8 cellular contexts compared by ENCODE assay signal in the genomic region with DNA sequence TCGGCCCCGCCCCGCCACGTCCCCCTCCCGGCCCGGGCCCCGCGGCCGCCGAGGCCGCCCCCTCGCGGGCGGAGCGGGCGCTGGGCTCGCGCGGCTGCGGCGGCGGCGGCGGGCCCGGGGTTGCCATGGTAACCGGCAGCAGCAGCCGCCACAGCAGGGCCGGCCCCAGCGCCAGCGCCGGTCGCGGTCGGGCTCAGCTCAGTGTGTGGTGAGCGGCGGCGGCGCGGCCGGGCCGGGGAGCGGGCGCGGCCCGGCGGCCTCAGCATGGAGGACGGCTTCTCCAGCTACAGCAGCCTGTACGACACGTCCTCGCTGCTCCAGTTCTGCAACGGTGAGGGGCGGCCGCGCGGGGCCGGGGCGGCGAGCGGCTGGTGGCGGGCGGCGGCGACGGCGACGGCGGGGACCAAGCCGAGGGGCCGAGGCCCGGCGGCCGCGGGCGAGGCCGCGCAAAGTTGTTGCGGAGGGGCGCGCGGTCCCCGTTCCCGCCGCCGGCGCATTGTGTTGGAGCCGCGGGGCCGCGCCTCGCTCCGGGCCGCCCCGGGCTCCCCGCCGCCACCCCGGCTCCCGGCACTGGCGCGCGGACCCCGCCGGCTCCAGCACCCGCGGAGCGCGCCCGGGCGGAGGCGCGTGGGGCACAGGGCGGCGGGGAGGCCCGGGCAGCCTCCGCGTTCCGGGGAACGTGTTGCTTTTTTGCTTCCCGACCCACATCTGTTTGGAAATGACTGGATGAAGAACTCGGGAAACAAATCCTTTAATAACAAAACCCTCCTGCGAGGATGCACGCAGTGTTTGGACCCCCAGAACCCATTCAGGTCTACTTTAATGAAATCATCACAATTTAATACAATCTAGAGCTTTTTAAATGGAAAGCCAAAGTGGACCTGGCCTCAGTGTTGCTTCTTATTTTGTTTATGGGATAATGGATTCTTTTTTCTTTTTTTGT. TPM values are rescaled to one million over a fixed set of nuclear protein-coding genes. Genes with fewer than 3 reads are reported as not detected.
A peak's percentile ranks its signal among the peaks of the same experiment; 100 is the strongest.
DNase-seq lines count a peak whose midpoint lies in the region; ATAC-seq and TF ChIP-seq lines count a peak whose summit lies in the region.

EML1 (plus strand) TSS at position 201 of the 943 bp plus-strand sequence; CDS start at position 265, 64 bp downstream.

- CTCF ChIA-PET in CD4-positive, alpha-beta T cell (lab: Charles Lee): no interaction called here
- CTCF ChIA-PET in PC-9 (lab: Charles Lee): no interaction called here

- H3K27ac ChIP-seq in CD4-positive, alpha-beta T cell (ENCODE audit: low read depth, low read length): no peak within 1 kb of the TSS
- H3K27ac ChIP-seq in PC-9: no peak within 1 kb of the TSS

- H3K4me1 ChIP-seq in PC-9 (replicated peaks; ENCODE audit: insufficient read depth): peaks cover 8% of the 10 kb centered on the region; the same call in 1 of the 2 replicates

- DNase-seq in CD4-positive, alpha-beta T cell: peak; percentile 56 to 80 (median 68)
- DNase-seq in PC-9 (peak in 1 of 2 experiments; percentile 51), fibroblast of peridontal ligament (ENCODE audit: extremely low read depth) (peak; percentile 68), natural killer cell (peak; percentile 51)
- DNase-seq in activated effector memory CD4-positive, alpha-beta T cell treated with Interleukin-2 at 50 U/mL for 16 hours: peak; percentile 55
- peak; percentile 52 for DNase-seq in stimulated activated naive B cell treated with anti-CD40 and anti-IgM and Interleukin-4, amounts not matched to agents 10 μg/mL and 1 μg/mL and 100 μg/mL, for 72 hours

- H3K9me2 ChIP-seq in PC-9 (ENCODE audit: insufficient read depth): no peaks in the 10 kb centered on the region

- H3K4me1 Mint-ChIP-seq in CD4-positive, alpha-beta T cell (ENCODE audit: low read depth): peaks cover 29% of the 10 kb centered on the region
- H3K4me1 Mint-ChIP-seq in natural killer cell: peaks cover 0 to 5% of the 10 kb centered on the region in 2 donors
- no peaks in the 10 kb centered on the region for H3K4me1 Mint-ChIP-seq in stimulated activated naive B cell treated with anti-CD40 and anti-IgM and Interleukin-4, amounts not matched to agents 10 μg/mL and 1 μg/mL and 100 μg/mL, for 72 hours

- H3K9me3 ChIP-seq in CD4-positive, alpha-beta T cell (ENCODE audit: control insufficient read depth, low read length): no peaks in the 10 kb centered on the region
- no peaks in the 10 kb centered on the region for H3K9me3 ChIP-seq in PC-9 (ENCODE audit: insufficient read depth, low read depth)

- ATAC-seq in CD4-positive, alpha-beta T cell (ENCODE audit: poor library complexity): peak; percentile 81
- ATAC-seq in GM19438 (IDR thresholded peaks at IDR 0.05; ENCODE audit: low read depth, unreplicated experiment) (peak; percentile 92), HG03521 (IDR thresholded peaks at IDR 0.05; ENCODE audit: unreplicated experiment) (peak; percentile 93), natural killer cell (peak; percentile 70 to 86 (median 79))
- peak; percentile 91 to 96 for ATAC-seq in stimulated activated naive B cell treated with anti-CD40 and anti-IgM and Interleukin-4, amounts not matched to agents 10 μg/mL and 1 μg/mL and 100 μg/mL, for 72 hours (replicated peaks)

- no peaks in the 10 kb centered on the region for H4K20me1 ChIP-seq in PC-9 (ENCODE audit: insufficient read depth)

- H3K9me3 Mint-ChIP-seq in CD4-positive, alpha-beta T cell: no peaks in the 10 kb centered on the region
- no peaks in the 10 kb centered on the region for H3K9me3 Mint-ChIP-seq in natural killer cell
- peaks cover 0 to 2% of the 10 kb centered on the region in 2 donors for H3K9me3 Mint-ChIP-seq in stimulated activated naive B cell treated with anti-CD40 and anti-IgM and Interleukin-4, amounts not matched to agents 10 μg/mL and 1 μg/mL and 100 μg/mL, for 72 hours

- H3K27me3 ChIP-seq in CD4-positive, alpha-beta T cell (ENCODE audit: control insufficient read depth, insufficient read depth, low read length): peaks cover 19% of the 10 kb centered on the region
- no peaks in the 10 kb centered on the region for H3K27me3 ChIP-seq in PC-9 (ENCODE audit: insufficient read depth, low read depth)

- H3K4me3 Mint-ChIP-seq in CD4-positive, alpha-beta T cell: peak within 1 kb of the TSS; percentile 83
- peak within 1 kb of the TSS; percentile 86 for H3K4me3 Mint-ChIP-seq in natural killer cell
- peak within 1 kb of the TSS; percentile 55 to 67 for H3K4me3 Mint-ChIP-seq in stimulated activated naive B cell treated with anti-CD40 and anti-IgM and Interleukin-4, amounts not matched to agents 10 μg/mL and 1 μg/mL and 100 μg/mL, for 72 hours

- peak within 1 kb of the TSS; percentile 77 for H3K4me2 ChIP-seq in PC-9

- H3K27me3 Mint-ChIP-seq in CD4-positive, alpha-beta T cell: peaks cover 38% of the 10 kb centered on the region
- H3K27me3 Mint-ChIP-seq in natural killer cell (ENCODE audit: low read depth in 2 of 2): peaks cover 37 to 53% of the 10 kb centered on the region in 2 donors
- H3K27me3 Mint-ChIP-seq in stimulated activated naive B cell treated with anti-CD40 and anti-IgM and Interleukin-4, amounts not matched to agents 10 μg/mL and 1 μg/mL and 100 μg/mL, for 72 hours: peaks cover 38 to 73% of the 10 kb centered on the region in 2 donors

- H3K36me3 ChIP-seq in PC-9 (ENCODE audit: low read depth): no peaks in the 10 kb centered on the region

- H3K4me3 ChIP-seq in PC-9: peak within 1 kb of the TSS; percentile 47; the same call in 1 of the 2 replicates

- no peak within 1 kb of the TSS for H2AFZ ChIP-seq in PC-9

- H3K79me2 ChIP-seq in PC-9 (ENCODE audit: low read depth): no peaks in the 10 kb centered on the region

- no peak for TF ChIP-seq CTCF in CD4-positive, alpha-beta T cell (IDR thresholded peaks at IDR 0.05)
- TF ChIP-seq CTCF in PC-9 (conservative IDR thresholded peaks at IDR 0.05): no peak
- TF ChIP-seq CTCF in natural killer cell (IDR thresholded peaks at IDR 0.05): no peak

- no peak within 1 kb of the TSS for H3K27ac Mint-ChIP-seq in CD4-positive, alpha-beta T cell
- peak within 1 kb of the TSS in 1 of 2 donors; percentile 69 for H3K27ac Mint-ChIP-seq in natural killer cell
- H3K27ac Mint-ChIP-seq in stimulated activated naive B cell treated with anti-CD40 and anti-IgM and Interleukin-4, amounts not matched to agents 10 μg/mL and 1 μg/mL and 100 μg/mL, for 72 hours: no peak within 1 kb of the TSS

- intact Hi-C loops in CD4-positive, alpha-beta T cell (cut with DNase I, micrococcal nuclease): loop anchor here in 1 of 2 experiments (2.0 to 10.0 kb wide), 4 partner anchors 111 to 441 kb away; partner anchors contain the start of gene YY1
- intact Hi-C loops in PC-9 (cut with micrococcal nuclease; ENCODE audit: unreplicated experiment) (loop anchor here (10.0 kb wide), 1 partner anchor 59 kb away; no protein-coding TSS in a partner anchor), natural killer cell (cut with micrococcal nuclease) (no loop called here)

- H3F3A ChIP-seq in PC-9 (ENCODE audit: insufficient read depth, low read depth): peaks cover 4% of the 10 kb centered on the region; the same call in 1 of the 2 replicates

- no peaks in the 10 kb centered on the region for H3K36me3 Mint-ChIP-seq in CD4-positive, alpha-beta T cell (ENCODE audit: low read depth)
- H3K36me3 Mint-ChIP-seq in natural killer cell: no peaks in the 10 kb centered on the region
- H3K36me3 Mint-ChIP-seq in stimulated activated naive B cell treated with anti-CD40 and anti-IgM and Interleukin-4, amounts not matched to agents 10 μg/mL and 1 μg/mL and 100 μg/mL, for 72 hours: no peaks in the 10 kb centered on the region

- no TSS peak for BruUV-seq in PC-9 (replicated peaks; lab: Mats Ljungman, UMichigan)

- POLR2A ChIA-PET in CD4-positive, alpha-beta T cell (lab: Charles Lee): interaction anchor here (1.0 kb wide), 1 partner anchor 110 kb away, joined by 3 read pairs; the partner anchor contains the start of gene CYP46A1
- POLR2A ChIA-PET in PC-9 (lab: Charles Lee; ENCODE audit: unreplicated experiment): no interaction called here

RNA-seq across cellular contexts. Expression of gene EML1, which starts in this region (rescaled TPM):
- total RNA-seq in CD4-positive, alpha-beta T cell: under 1 TPM in 1 of 2 experiments, not detected in 1; 0.59 TPM
- total RNA-seq in PC-9 (2021): 1.8 and 2.4 TPM in 2 replicates
- not detected for total RNA-seq in natural killer cell

Comparison
In these comparisons a context has a peak if more than half of its experiments do, and no peak if none do; other contexts are left out.
1. Peak in DNase-seq and ATAC-seq in CD4-positive, alpha-beta T cell; RNA of the gene not detected or under 1 TPM.
2. Peak in DNase-seq and ATAC-seq in natural killer cell; RNA of the gene not detected or under 1 TPM.